In genomic region chr12:108425238-108425795, GRCh38 we compare ENCODE assay signal across 17 cellular contexts.
DNase-seq lines count a peak whose midpoint lies in the region; ATAC-seq, FAIRE-seq and TF ChIP-seq lines count a peak whose summit lies in the region.
"Had no signal": no experiment of that assay in that cellular context is flagged by ENCODE, and none has a peak within 500 bp of the region (broad histone marks: within the 10 kb centered on the region; RNA-seq: fewer than 3 reads in every experiment).

No MANE protein-coding gene starts in this region.

- H4K91ac ChIP-seq in H9 (ENCODE audit: insufficient read length, low read depth, low read length), result no peak overlapping the region

- no peak overlapping the region for H2BK120ac ChIP-seq in H9 (ENCODE audit: low read depth, low read length, poor library complexity, severe bottlenecking)

- FAIRE-seq in endometrium (lab: Jason Lieb, UNC), result peak; percentile 33

- H3K18ac ChIP-seq in H9 (ENCODE audit: insufficient read length, low read depth, low read length), result peak overlapping the region; percentile 1

- H3K36me3 ChIP-seq in osteoblast (ENCODE audit: insufficient read depth, low read length) (no peaks in the 10 kb centered on the region), adrenal gland (replicated peaks in 1 of 2) (no peaks in the 10 kb centered on the region)
- H3K36me3 ChIP-seq: upper lobe of left lung had no signal

- no peak overlapping the region for H3K9ac ChIP-seq in H9 (ENCODE audit: extremely low read depth, insufficient read length, low read length)

- H3K9me3 Mint-ChIP-seq in H9, result peaks cover 0 to 4% of the 10 kb centered on the region in 2 experiments; a peak in 2 of 5 replicates
- no peaks in the 10 kb centered on the region for H3K9me3 Mint-ChIP-seq in activated CD8-positive, alpha-beta T cell treated with anti-CD3 and anti-CD28 coated beads for 36 hours
- H3K9me3 Mint-ChIP-seq: immature natural killer cell had no signal

- H2BK5ac ChIP-seq in H9 (ENCODE audit: insufficient read length, low read length), result no peak overlapping the region

- CTCF ChIA-PET in activated CD8-positive, alpha-beta T cell treated with anti-CD3 and anti-CD28 coated beads for 36 hours (lab: Charles Lee), result no interaction called here

- H3K9me3 ChIP-seq in H9 (ENCODE audit: control insufficient read depth, low read depth, low read length) (no peaks in the 10 kb centered on the region), osteoblast (ENCODE audit: low read depth, low read length) (no peaks in the 10 kb centered on the region), adrenal gland (replicated peaks in 1 of 3) (no peaks in the 10 kb centered on the region)
- H3K9me3 ChIP-seq: upper lobe of left lung had no signal

- peak; percentile 53 for TF ChIP-seq CTCF in H9 (conservative IDR thresholded peaks at IDR 0.05)
- TF ChIP-seq CTCF in osteoblast (IDR thresholded peaks at IDR 0.05; ENCODE audit: extremely low read depth, low read depth, low read length), result peak; percentile 5
- no peak for TF ChIP-seq CTCF in activated CD8-positive, alpha-beta T cell treated with anti-CD3 and anti-CD28 coated beads for 36 hours (IDR thresholded peaks at IDR 0.05)
- TF ChIP-seq CTCF in adrenal gland (IDR thresholded peaks at IDR 0.05), result no peak

- peak overlapping the region in 1 of 3 experiments; percentile 26; a peak in 3 of 7 replicates for H3K27ac Mint-ChIP-seq in H9
- no peak overlapping the region for H3K27ac Mint-ChIP-seq in activated CD8-positive, alpha-beta T cell treated with anti-CD3 and anti-CD28 coated beads for 36 hours
- H3K27ac Mint-ChIP-seq: immature natural killer cell; stimulated activated naive CD8-positive, alpha-beta T cell treated with anti-CD3 and anti-CD28 coated beads, Interleukin-15, amount 100 ng/mL, for 72 hours; T-cell had no signal

- H3K23ac ChIP-seq in H9 (ENCODE audit: insufficient read length, low read depth, low read length), result no peak overlapping the region

- no peaks in the 10 kb centered on the region; the same call in 1 of the 2 replicates for H3K27me3 ChIP-seq in H9 (ENCODE audit: insufficient read depth, low read length)
- peaks cover 7% of the 10 kb centered on the region for H3K27me3 ChIP-seq in osteoblast (ENCODE audit: insufficient read depth, low read length)
- no peaks in the 10 kb centered on the region for H3K27me3 ChIP-seq in adrenal gland
- H3K27me3 ChIP-seq: upper lobe of left lung had no signal

- no peak overlapping the region for H3K4ac ChIP-seq in H9 (ENCODE audit: low read depth, low read length)

- H2AFZ ChIP-seq in H9 (ENCODE audit: low read length), result no peak overlapping the region
- no peak overlapping the region for H2AFZ ChIP-seq in osteoblast (ENCODE audit: low read length)

- DNase-seq in H9 (peak; percentile 73), NCI-H345 (lab: John Stamatoyannopoulos, UW) (peak; percentile 90), osteoblast (ENCODE audit: insufficient read length, low spot score, missing footprints) (peak; percentile 69), adrenal gland (no peak)
- DNase-seq in activated CD8-positive, alpha-beta T cell treated with anti-CD3 and anti-CD28 coated beads for 36 hours, result no peak
- no peak for DNase-seq in activated effector memory CD4-positive, alpha-beta T cell treated with anti-CD3 and anti-CD28 coated beads, Interleukin-2, amount 50 U/mL, for 16 hours
- DNase-seq: activated CD4-positive, alpha-beta T cell treated with anti-CD3 and anti-CD28 coated beads for 4 hours; activated CD8-positive, alpha-beta memory T cell treated with anti-CD3 and anti-CD28 coated beads, Interleukin-2, amount 50 U/mL, for 4 hours; effector memory CD4-positive, alpha-beta T cell; immature natural killer cell; NCI-H1436; SHP77 treated with DMSO at 0.1 percent for 48 hours; stimulated activated naive CD8-positive, alpha-beta T cell treated with anti-CD3 and anti-CD28 coated beads, Interleukin-15, amount 100 ng/mL, for 72 hours; T-cell; upper lobe of left lung had no signal

- H3K23me2 ChIP-seq in H9 (ENCODE audit: insufficient read length, low read depth, low read length, poor library complexity, severe bottlenecking), result no peaks in the 10 kb centered on the region

- no peaks in the 10 kb centered on the region for H3K79me1 ChIP-seq in H9 (ENCODE audit: insufficient read depth, low read depth, low read length, poor library complexity, severe bottlenecking)

- TF ChIP-seq POLR2A in adrenal gland (IDR thresholded peaks at IDR 0.05), result no peak

- no peaks in the 10 kb centered on the region for H3K4me1 ChIP-seq in H9 (ENCODE audit: insufficient read depth, low read length)
- peaks cover 7% of the 10 kb centered on the region for H3K4me1 ChIP-seq in osteoblast (ENCODE audit: insufficient read depth, low read length)
- H3K4me1 ChIP-seq in adrenal gland (replicated peaks in 1 of 2), result no peaks in the 10 kb centered on the region
- H3K4me1 ChIP-seq: upper lobe of left lung had no signal

- H2AK5ac ChIP-seq in H9 (ENCODE audit: insufficient read length, low read length), result no peak overlapping the region

- H2BK20ac ChIP-seq in H9 (ENCODE audit: low read depth, low read length, poor library complexity, severe bottlenecking), result no peak overlapping the region

- intact Hi-C loops in activated CD8-positive, alpha-beta T cell treated with anti-CD3 and anti-CD28 coated beads for 36 hours (cut with micrococcal nuclease), result no loop called here
- intact Hi-C loops in adrenal gland (cut with DNase I), result no loop called here

- H3K4me3 ChIP-seq in osteoblast (ENCODE audit: insufficient read depth, low read length) (no peak overlapping the region), adrenal gland (no peak overlapping the region)
- H3K4me3 ChIP-seq: upper lobe of left lung had no signal

- H3K36me3 Mint-ChIP-seq in H9 (ENCODE audit: insufficient read depth in 1 of 3, low read depth in 3 of 3), result peaks cover 0 to 2% (median under 1%) of the 10 kb centered on the region in 3 experiments; a peak in 2 of 7 replicates
- no peaks in the 10 kb centered on the region for H3K36me3 Mint-ChIP-seq in activated CD8-positive, alpha-beta T cell treated with anti-CD3 and anti-CD28 coated beads for 36 hours (ENCODE audit: low read depth)
- H3K36me3 Mint-ChIP-seq: immature natural killer cell, T-cell had no signal

- peaks cover 3% of the 10 kb centered on the region for H3K27me3 Mint-ChIP-seq in H9 (ENCODE audit: low read depth)
- peaks cover 6% of the 10 kb centered on the region for H3K27me3 Mint-ChIP-seq in activated CD8-positive, alpha-beta T cell treated with anti-CD3 and anti-CD28 coated beads for 36 hours

- no peak overlapping the region for H4K8ac ChIP-seq in H9 (replicated peaks; ENCODE audit: insufficient read length, low read depth, low read length)

- H3K14ac ChIP-seq in H9 (ENCODE audit: insufficient read depth, low read length), result no peak overlapping the region

- no peak overlapping the region for H3T11ph ChIP-seq in H9 (ENCODE audit: low read length)

- H3K56ac ChIP-seq in H9 (ENCODE audit: insufficient read length, low read depth, low read length), result no peak overlapping the region

- H4K5ac ChIP-seq in H9 (ENCODE audit: insufficient read length, low read depth, low read length), result no peak overlapping the region

- POLR2A ChIA-PET in activated CD8-positive, alpha-beta T cell treated with anti-CD3 and anti-CD28 coated beads for 36 hours (lab: Charles Lee), result no interaction called here

- no peaks in the 10 kb centered on the region for H3K79me2 ChIP-seq in H9 (ENCODE audit: insufficient read depth, low read length)
- no peaks in the 10 kb centered on the region for H3K79me2 ChIP-seq in osteoblast (ENCODE audit: insufficient read depth, low read length)

- H2BK15ac ChIP-seq in H9 (ENCODE audit: low read depth, low read length), result no peak overlapping the region

- H4K20me1 ChIP-seq in H9 (ENCODE audit: control insufficient read depth, insufficient read depth, insufficient read length) (no peaks in the 10 kb centered on the region), osteoblast (ENCODE audit: insufficient read depth, low read length) (no peaks in the 10 kb centered on the region)

- no peak for ATAC-seq in activated CD8-positive, alpha-beta T cell treated with anti-CD3 and anti-CD28 coated beads for 36 hours
- ATAC-seq in GM18519 (IDR thresholded peaks at IDR 0.05; ENCODE audit: low FRiP score, unreplicated experiment), result no peak
- ATAC-seq: stimulated activated naive CD8-positive, alpha-beta T cell treated with anti-CD3 and anti-CD28 coated beads, Interleukin-15, amount 100 ng/mL, for 72 hours; T-cell had no signal

- no peak overlapping the region for H2BK12ac ChIP-seq in H9 (ENCODE audit: insufficient read length, low read depth, low read length)

- peaks cover 11 to 14% of the 10 kb centered on the region in 2 experiments for H3K4me1 Mint-ChIP-seq in H9
- H3K4me1 Mint-ChIP-seq in activated CD8-positive, alpha-beta T cell treated with anti-CD3 and anti-CD28 coated beads for 36 hours (ENCODE audit: low read depth), result no peaks in the 10 kb centered on the region
- H3K4me1 Mint-ChIP-seq: immature natural killer cell; stimulated activated naive CD8-positive, alpha-beta T cell treated with anti-CD3 and anti-CD28 coated beads, Interleukin-15, amount 100 ng/mL, for 72 hours; T-cell had no signal

- H3K27ac ChIP-seq in H9 (ENCODE audit: insufficient read length, low read depth, low read length) (no peak overlapping the region), osteoblast (ENCODE audit: low read depth, low read length) (no peak overlapping the region), adrenal gland (no peak overlapping the region)
- H3K27ac ChIP-seq: upper lobe of left lung had no signal

- no peak overlapping the region for H3K4me3 Mint-ChIP-seq in H9
- H3K4me3 Mint-ChIP-seq in activated CD8-positive, alpha-beta T cell treated with anti-CD3 and anti-CD28 coated beads for 36 hours, result no peak overlapping the region
- H3K4me3 Mint-ChIP-seq: immature natural killer cell; stimulated activated naive CD8-positive, alpha-beta T cell treated with anti-CD3 and anti-CD28 coated beads, Interleukin-15, amount 100 ng/mL, for 72 hours; T-cell had no signal

- H3K4me2 ChIP-seq in H9 (ENCODE audit: insufficient read depth, insufficient read length, low read length) (no peak overlapping the region), osteoblast (ENCODE audit: insufficient read depth, low read length) (no peak overlapping the region)

Comparison
In these comparisons a context has a peak if more than half of its experiments do, and no peak if none do; other contexts are left out.
1. DNase-seq: peak in H9 (single experiment), NCI-H345 (single experiment) and osteoblast (single experiment); none in activated CD8-positive, alpha-beta T cell treated with anti-CD3 and anti-CD28 coated beads for 36 hours (single experiment), activated effector memory CD4-positive, alpha-beta T cell treated with anti-CD3 and anti-CD28 coated beads, Interleukin-2, amount 50 U/mL, for 16 hours (single experiment) and adrenal gland (0 of 7).
2. CTCF ChIP-seq: peak in H9 (single experiment) and osteoblast (single experiment); none in activated CD8-positive, alpha-beta T cell treated with anti-CD3 and anti-CD28 coated beads for 36 hours (single experiment) and adrenal gland (0 of 6).